In the genomic region with DNA sequence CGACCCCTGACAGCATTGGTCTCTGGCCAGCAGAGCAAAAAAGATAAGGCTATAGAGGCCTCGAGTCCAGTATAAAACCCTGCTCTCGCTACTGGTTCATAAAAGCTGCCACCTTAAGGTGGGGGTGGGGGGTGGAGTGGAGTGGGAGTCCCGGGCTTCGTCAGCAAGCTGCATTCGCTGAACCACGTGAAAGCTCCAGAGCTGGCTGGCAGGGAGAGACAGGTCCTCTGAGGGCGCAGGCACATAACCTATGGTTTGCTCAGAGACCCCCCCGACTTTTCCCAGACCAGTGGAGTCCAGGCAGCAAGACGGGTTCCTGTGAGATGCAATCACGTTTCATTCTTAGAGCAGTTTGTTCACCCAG, we compare ENCODE assay signal across 9 cellular contexts. TPM values are rescaled to one million over a fixed set of nuclear protein-coding genes. Genes with fewer than 3 reads are reported as not detected.
DNase-seq lines count a peak whose midpoint lies in the region; ATAC-seq, FAIRE-seq and TF ChIP-seq lines count a peak whose summit lies in the region.
"Had no signal": no experiment of that assay in that cellular context is flagged by ENCODE, and none has a peak within 500 bp of the region (broad histone marks: within the 10 kb centered on the region; RNA-seq: fewer than 3 reads in every experiment).

No MANE protein-coding gene starts in this region.

- H3K36me3 Mint-ChIP-seq in nephron (ENCODE audit: low read depth) = no peaks in the 10 kb centered on the region

- no peaks in the 10 kb centered on the region for H3K9me3 Mint-ChIP-seq in nephron
- H3K9me3 Mint-ChIP-seq: activated T-cell treated with anti-CD3 and anti-CD28 coated beads, Interleukin-2, amount 50 U/mL, for 4 hours had no signal

- CTCF ChIA-PET in HCT116 (lab: Charles Lee) = interaction anchor here (0.6 to 6.8 kb wide), 8 partner anchors 12 to 79 kb away, joined by 3 to 109 read pairs (median 8); no protein-coding TSS in a partner anchor
- CTCF ChIA-PET in K562 (lab: Yijun Ruan, JAX; ENCODE audit: low intra/inter-chr PET ratio) = interaction anchor here (0.9 kb wide), 1 partner anchor 22 kb away, joined by 3 read pairs; no protein-coding TSS in a partner anchor

- TF ChIP-seq POLR2A in HCT116 (IDR thresholded peaks at IDR 0.05; ENCODE audit: borderline replicate concordance, extremely low read depth, insufficient read depth, insufficient read length) = no peak
- TF ChIP-seq POLR2A in K562 (conservative IDR thresholded peaks at IDR 0.05) = no peak
- no peak for TF ChIP-seq POLR2A in H54 (IDR thresholded peaks at IDR 0.05; ENCODE audit: low read depth, low read length)

- no peak for DNase-seq in AG09309 (ENCODE audit: low read depth)
- no peak for DNase-seq in HCT116 (ENCODE audit: low read depth, low spot score)
- peak in 3 of 4 experiments; percentile 21 to 44 (median 30) for DNase-seq in K562 (ENCODE audit: extremely low read depth in 1 of 4, low spot score in 3 of 4)
- DNase-seq in H54 (ENCODE audit: insufficient read length, low spot score) = no peak
- DNase-seq in NAMALWA (ENCODE audit: low spot score) = no peak
- no peak for DNase-seq in HuH-7.5 (ENCODE audit: low spot score)

- POLR2A ChIA-PET in HCT116 (lab: Charles Lee) (no interaction called here), K562 (lab: Yijun Ruan, JAX) (interaction anchor here (0.6 to 1.8 kb wide), 6 partner anchors 11 to 32 kb away, joined by 3 to 7 read pairs (median 4); no protein-coding TSS in a partner anchor)

- H3K27ac Mint-ChIP-seq in nephron = peak overlapping the region in 1 of 3 experiments; percentile 75

- TF ChIP-seq CTCF in AG09309 (IDR thresholded peaks at IDR 0.05; ENCODE audit: control insufficient read depth, insufficient read depth, low read depth, low read length, missing control alignments) (no peak), HCT116 (IDR thresholded peaks at IDR 0.05 in 2 of 3, conservative IDR thresholded peaks at IDR 0.05 in 1 of 3; ENCODE audit: borderline replicate concordance in 1 of 3, insufficient read depth in 1 of 3, low read depth in 2 of 3, low read length in 2 of 3) (no peak), K562 (IDR thresholded peaks at IDR 0.05 in 2 of 3, conservative IDR thresholded peaks at IDR 0.05 in 1 of 3; ENCODE audit: insufficient read depth in 2 of 3, low read depth in 1 of 3, low read length in 3 of 3) (no peak), nephron (IDR thresholded peaks at IDR 0.05; ENCODE audit: unreplicated experiment in 3 of 3) (no peak)

- no peaks in the 10 kb centered on the region for H4K20me1 ChIP-seq in HCT116 (ENCODE audit: insufficient read depth)
- no peaks in the 10 kb centered on the region for H4K20me1 ChIP-seq in K562 (replicated peaks; ENCODE audit: control insufficient read depth, insufficient read depth, low read length)

- H3K9me2 ChIP-seq in HCT116 (ENCODE audit: insufficient read depth) = no peaks in the 10 kb centered on the region

- H3K9ac ChIP-seq in HCT116 (ENCODE audit: low read length) (peak overlapping the region; percentile 91), K562 (ENCODE audit: insufficient read depth in 1 of 2, low read depth in 2 of 2, low read length in 2 of 2) (peak overlapping the region; percentile 96 to 99)

- FAIRE-seq in K562 (lab: Jason Lieb, UNC) (no peak), H54 (lab: Jason Lieb, UNC) (no peak)

- TF ChIP-seq RAD21 in HCT116 (IDR thresholded peaks at IDR 0.05; ENCODE audit: low read depth) (no peak), K562 (CRISPR knock-in tag; conservative IDR thresholded peaks at IDR 0.05 in 1 of 2, IDR thresholded peaks at IDR 0.05 in 1 of 2) (no peak)

- peak overlapping the region; percentile 81 to 93 (median 93) for H3K4me3 Mint-ChIP-seq in nephron
- H3K4me3 Mint-ChIP-seq: activated T-cell treated with anti-CD3 and anti-CD28 coated beads, Interleukin-2, amount 50 U/mL, for 4 hours had no signal

- WGBS in K562 (ENCODE audit: insufficient coverage, low coverage, missing lambda C conversion rate) = 13% methylated on average over 7 of the region's 11 CpGs

- H3K36me3 ChIP-seq in HCT116 (ENCODE audit: control insufficient read depth in 1 of 2, insufficient read depth in 2 of 2, low read length in 2 of 2) (no peaks in the 10 kb centered on the region), K562 (ENCODE audit: control insufficient read depth, insufficient read depth, low read length) (0 out of 3 replicates have a peak, but pooled peaks cover 2% of the 10 kb centered on the region)

- RAD21 ChIA-PET in HCT116 (lab: Charles Lee; ENCODE audit: low non-redundant PET in 1 of 2, low total read pairs in 2 of 2, uncharacterized antibody in 2 of 2, unreplicated experiment in 2 of 2) = no interaction called here

- H3K4me1 Mint-ChIP-seq in nephron = peaks cover 56% of the 10 kb centered on the region

- H2AFZ ChIP-seq in HCT116 (ENCODE audit: low read depth, low read length, poor library complexity, severe bottlenecking) (no peak overlapping the region), K562 (ENCODE audit: low read depth, low read length) (peak overlapping the region; percentile 82)

- ATAC-seq in HCT116 = no peak
- no peak for ATAC-seq in K562
- no peak for ATAC-seq in HG02938 (IDR thresholded peaks at IDR 0.05; ENCODE audit: unreplicated experiment)

- H3K27me3 Mint-ChIP-seq in nephron (ENCODE audit: low read depth) = peaks cover 43% of the 10 kb centered on the region

- in situ Hi-C loops in K562 (cut with MboI) = no loop called here

- H3K9me1 ChIP-seq in K562 (ENCODE audit: control insufficient read depth, insufficient read depth, low read length) = no peaks in the 10 kb centered on the region

- H3K4me2 ChIP-seq in HCT116 (ENCODE audit: low read length) (peak overlapping the region; percentile 81), K562 (ENCODE audit: insufficient read depth, low read length) (peak overlapping the region; percentile 93)

- H3K4me1 ChIP-seq in HCT116 (ENCODE audit: control insufficient read depth in 1 of 2, insufficient read depth in 2 of 2, low read length in 2 of 2) (peaks cover 49 to 75% of the 10 kb centered on the region in 2 experiments), K562 (replicated peaks in 1 of 2; ENCODE audit: control insufficient read depth in 2 of 2, insufficient read depth in 2 of 2, low read length in 2 of 2) (peaks cover 42 to 69% of the 10 kb centered on the region in 2 experiments)

- no peaks in the 10 kb centered on the region for H3K9me3 ChIP-seq in HCT116 (ENCODE audit: control insufficient read depth in 1 of 2, insufficient read depth in 1 of 2, low read depth in 1 of 2, low read length in 2 of 2)
- no peaks in the 10 kb centered on the region for H3K9me3 ChIP-seq in K562 (replicated peaks; ENCODE audit: control insufficient read depth, insufficient read depth, low read depth, low read length)

- H3K79me2 ChIP-seq in HCT116 (ENCODE audit: insufficient read depth, low read length) = peaks cover 24% of the 10 kb centered on the region
- H3K79me2 ChIP-seq in K562 (ENCODE audit: control insufficient read depth, insufficient read depth, low read length) = peaks cover 51% of the 10 kb centered on the region

- intact Hi-C loops in HCT116 (cut with micrococcal nuclease) = loop anchor here (5.0 to 10.0 kb wide), 2 partner anchors 512 to 1579 kb away; a partner anchor contains a TSS
- intact Hi-C loops in K562 (cut with micrococcal nuclease) = loop anchor here (10.0 kb wide), 2 partner anchors 48 to 992 kb away; a partner anchor contains a TSS

- H3K27me3 ChIP-seq in HCT116 (ENCODE audit: insufficient read depth, low read length) (no peaks in the 10 kb centered on the region), K562 (ENCODE audit: control insufficient read depth in 2 of 2, insufficient read depth in 2 of 2, low read length in 2 of 2) (no peaks in the 10 kb centered on the region)

- H3K4me3 ChIP-seq in AG09309 (ENCODE audit: control insufficient read depth, low read depth, low read length) (peak overlapping the region; percentile 88), HCT116 (replicated peaks in 1 of 2; ENCODE audit: low read depth in 1 of 2, low read length in 2 of 2) (peak overlapping the region; percentile 80 to 84), K562 (peak overlapping the region; percentile 53; the same call in 1 of the 2 replicates)

- BruUV-seq in HCT116 (replicated peaks; lab: Mats Ljungman, UMichigan) (no TSS peak), K562 (replicated peaks; lab: Mats Ljungman, UMichigan) (no TSS peak)

- peak overlapping the region; percentile 99 for H3K27ac ChIP-seq in HCT116 (ENCODE audit: low read depth, low read length)
- H3K27ac ChIP-seq in K562 (ENCODE audit: extremely low read depth, low read depth, low read length) = peak overlapping the region; percentile 100

- no peak for TF ChIP-seq EP300 in K562 (IDR thresholded peaks at IDR 0.05; ENCODE audit: low read length)

RNA-seq across cellular contexts. Expression of a gene that starts 1.4 kb away (rescaled TPM):
- total RNA-seq in HCT116 (2021; ENCODE audit: unreplicated experiment) = 16.0 TPM
- 8.1 and 9.4 TPM in 2 replicates for polyA plus RNA-seq in HCT116 (2012)
- total RNA-seq in K562 (2011; cell fraction: chromatin; rRNA removed; ENCODE audit: low replicate concordance) = 4.6 and 10.2 TPM in 2 replicates
- total RNA-seq in K562 (2011; cell fraction: nucleolus; rRNA removed) = 12.9 and 13.0 TPM in 2 replicates
- total RNA-seq in K562 (2011; cell fraction: nucleoplasm; rRNA removed) = 7.4 and 7.9 TPM in 2 replicates
- 7.5 and 9.7 TPM in 2 replicates for total RNA-seq in K562 (2014; rRNA removed)
- total RNA-seq in K562 (2014; rRNA removed; fragmentation: Illumina TruSeq; extraction: Trizol) = 2.4 and 2.7 TPM in 2 replicates
- 7.8 and 8.5 TPM in 2 replicates for total RNA-seq in K562 (2015; rRNA removed; fragmentation: Illumina TruSeq; extraction: Trizol)
- total RNA-seq in K562 (2021) = 8.6 and 9.1 TPM in 2 replicates
- polyA plus RNA-seq in K562 (2011; rRNA removed) = 4.9 and 5.7 TPM in 2 replicates
- polyA plus RNA-seq in K562 (2011; cell fraction: cytosol; rRNA removed) = 6.7 and 10.6 TPM in 2 replicates
- 15.5 and 16.6 TPM in 2 replicates for polyA plus RNA-seq in K562 (2011; cell fraction: nucleus; rRNA removed)
- 8.5 and 11.1 TPM in 2 replicates for polyA plus RNA-seq in K562 (2012)
- 2.8 and 5.2 TPM in 2 replicates for polyA plus RNA-seq in K562 (2014; fragmentation: Illumina TruSeq; extraction: Trizol)
- polyA plus RNA-seq in K562 (2014; fragmentation: Nextera tagmentation; extraction: Ambion mirVana) = under 1 TPM; 0.15 to 0.31 TPM
- 8.9 and 10.0 TPM in 2 replicates for polyA plus RNA-seq in K562 (2014; rRNA removed)
- polyA minus RNA-seq in K562 (2011; rRNA and poly(A)+ RNA removed) = 3.4 and 4.8 TPM in 2 replicates
- polyA minus RNA-seq in K562 (2011; cell fraction: cytosol; rRNA and poly(A)+ RNA removed) = 3.4 and 3.6 TPM in 2 replicates
- polyA minus RNA-seq in K562 (2011; cell fraction: nucleus; rRNA and poly(A)+ RNA removed) = 14.4 and 25.2 TPM in 2 replicates

RNA-seq across cellular contexts. Expression of a gene that starts 32.1 kb away (rescaled TPM):
- total RNA-seq in HCT116 (2021; ENCODE audit: unreplicated experiment) (52.5 TPM), K562 (2014; rRNA removed) (1.00 and 2.2 TPM in 2 replicates), K562 (2014; rRNA removed; fragmentation: Illumina TruSeq; extraction: Trizol) (0.64 and 0.69 TPM in 2 replicates), K562 (2015; rRNA removed; fragmentation: Illumina TruSeq; extraction: Trizol) (0.58 and 0.68 TPM in 2 replicates), K562 (2021) (1.4 and 1.8 TPM in 2 replicates)
- polyA plus RNA-seq in HCT116 (2012) = 54.6 and 59.3 TPM in 2 replicates
- 6.0 and 9.2 TPM in 2 replicates for total RNA-seq in K562 (2011; cell fraction: chromatin; rRNA removed; ENCODE audit: low replicate concordance)
- total RNA-seq in K562 (2011; cell fraction: nucleolus; rRNA removed) = 3.8 and 5.2 TPM in 2 replicates
- 3.7 and 5.1 TPM in 2 replicates for total RNA-seq in K562 (2011; cell fraction: nucleoplasm; rRNA removed)
- polyA plus RNA-seq in K562 (2011; rRNA removed) (4.6 and 8.1 TPM in 2 replicates), K562 (2014; fragmentation: Illumina TruSeq; extraction: Trizol) (1.5 and 1.6 TPM in 2 replicates), K562 (2014; fragmentation: Nextera tagmentation; extraction: Ambion mirVana) (under 1 TPM; 0.24 to 0.31 TPM), K562 (2014; rRNA removed) (0.86 and 0.96 TPM in 2 replicates)
- polyA plus RNA-seq in K562 (2011; cell fraction: cytosol; rRNA removed) = 5.6 and 7.0 TPM in 2 replicates
- polyA plus RNA-seq in K562 (2011; cell fraction: nucleus; rRNA removed) = 15.8 and 21.0 TPM in 2 replicates
- polyA plus RNA-seq in K562 (2012) = 1.6 and 3.3 TPM in 2 replicates
- 5.0 and 5.6 TPM in 2 replicates for polyA minus RNA-seq in K562 (2011; rRNA and poly(A)+ RNA removed)
- 2.5 and 5.0 TPM in 2 replicates for polyA minus RNA-seq in K562 (2011; cell fraction: cytosol; rRNA and poly(A)+ RNA removed)
- polyA minus RNA-seq in K562 (2011; cell fraction: nucleus; rRNA and poly(A)+ RNA removed) = 3.4 and 5.2 TPM in 2 replicates

RNA-seq across cellular contexts. Expression of a gene that starts 32.2 kb away (rescaled TPM):
- total RNA-seq in HCT116 (2021; ENCODE audit: unreplicated experiment) (6.1 TPM), K562 (2014; rRNA removed) (0.16 and 0.23 TPM in 2 replicates), K562 (2014; rRNA removed; fragmentation: Illumina TruSeq; extraction: Trizol) (0.04 TPM in 1 of 2 replicates, not detected in the other), K562 (2015; rRNA removed; fragmentation: Illumina TruSeq; extraction: Trizol) (0.04 and 0.07 TPM in 2 replicates), K562 (2021) (0.09 and 0.29 TPM in 2 replicates)
- 4.8 and 6.1 TPM in 2 replicates for polyA plus RNA-seq in HCT116 (2012)
- 0.69 TPM in 1 of 2 replicates, not detected in the other for total RNA-seq in K562 (2011; cell fraction: chromatin; rRNA removed; ENCODE audit: low replicate concordance)
- 0.79 and 0.83 TPM in 2 replicates for total RNA-seq in K562 (2011; cell fraction: nucleolus; rRNA removed)
- total RNA-seq in K562 (2011; cell fraction: nucleoplasm; rRNA removed) = 0.44 and 0.46 TPM in 2 replicates
- polyA plus RNA-seq in K562 (2011; rRNA removed) (0.24 and 0.28 TPM in 2 replicates), K562 (2014; fragmentation: Illumina TruSeq; extraction: Trizol) (0.04 TPM in 1 of 2 replicates, not detected in the other), K562 (2014; fragmentation: Nextera tagmentation; extraction: Ambion mirVana) (not detected), K562 (2014; rRNA removed) (0.04 and 0.07 TPM in 2 replicates)
- polyA plus RNA-seq in K562 (2011; cell fraction: cytosol; rRNA removed) = 0.15 and 0.57 TPM in 2 replicates
- polyA plus RNA-seq in K562 (2011; cell fraction: nucleus; rRNA removed) = 0.62 and 0.97 TPM in 2 replicates
- polyA plus RNA-seq in K562 (2012) = 0.09 and 0.54 TPM in 2 replicates
- 0.14 TPM in 1 of 2 replicates, not detected in the other for polyA minus RNA-seq in K562 (2011; rRNA and poly(A)+ RNA removed)
- polyA minus RNA-seq in K562 (2011; cell fraction: cytosol; rRNA and poly(A)+ RNA removed) = 0.38 TPM in 1 of 2 replicates, not detected in the other
- 0.44 and 0.67 TPM in 2 replicates for polyA minus RNA-seq in K562 (2011; cell fraction: nucleus; rRNA and poly(A)+ RNA removed)

Comparison
In these comparisons a context has a peak if more than half of its experiments do, and no peak if none do; other contexts are left out.
1. DNase-seq: peak in K562 (3 of 4); none in AG09309 (single experiment), HCT116 (single experiment), H54 (single experiment), NAMALWA (single experiment) and HuH-7.5 (single experiment).
2. Peak in every context shown above with its lines, with median percentiles within 50 percentile points of each other: H3K4me3 ChIP-seq.